In the genomic region with DNA sequence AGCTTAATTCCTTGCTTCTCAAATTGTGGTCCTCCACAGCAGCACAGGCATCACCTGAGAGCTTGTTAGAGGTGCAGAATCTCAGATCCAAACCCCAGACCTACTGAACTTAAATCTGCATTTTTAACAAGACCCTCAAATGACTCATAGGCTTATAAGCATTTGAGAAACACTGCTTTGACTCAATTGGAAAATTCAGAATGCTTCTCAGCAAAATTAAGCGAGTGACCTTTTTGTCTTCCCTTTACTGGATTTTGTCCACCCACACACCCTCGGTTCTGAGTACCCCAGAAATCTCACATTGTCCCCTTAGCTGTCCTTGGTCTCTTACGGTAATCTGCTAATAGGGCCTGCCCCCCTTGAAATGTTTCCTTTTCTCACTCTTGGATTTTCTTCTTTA, we compare ENCODE assay signal across 16 cellular contexts. TPM values are rescaled to one million over a fixed set of nuclear protein-coding genes. Genes with fewer than 3 reads are reported as not detected.
DNase-seq lines count a peak whose midpoint lies in the region; ATAC-seq and TF ChIP-seq lines count a peak whose summit lies in the region.
"Had no signal": no experiment of that assay in that cellular context is flagged by ENCODE, and none has a peak within 500 bp of the region (broad histone marks: within the 10 kb centered on the region; RNA-seq: fewer than 3 reads in every experiment).

No MANE protein-coding gene starts in this region.

- peaks cover 11% of the 10 kb centered on the region for H3K36me3 Mint-ChIP-seq in activated CD8-positive, alpha-beta T cell treated with anti-CD3 and anti-CD28 coated beads for 36 hours (ENCODE audit: low read depth)
- H3K36me3 Mint-ChIP-seq in activated CD8-positive, alpha-beta T cell treated with anti-CD3 and anti-CD28 coated beads, Interleukin-2, amount 10 ng/mL, durations not matched to agents 7 days and 5 days (ENCODE audit: low read depth), result peaks cover 69% of the 10 kb centered on the region
- no peaks in the 10 kb centered on the region for H3K36me3 Mint-ChIP-seq in T-helper 17 cell (ENCODE audit: low read depth)
- no peaks in the 10 kb centered on the region for H3K36me3 Mint-ChIP-seq in nephron (ENCODE audit: low read depth)
- H3K36me3 Mint-ChIP-seq in activated CD8-positive, alpha-beta memory T cell treated with anti-CD3 and anti-CD28 coated beads, Interleukin-2, amount 10 ng/mL, durations not matched to agents 7 days and 5 days, result peaks cover 65% of the 10 kb centered on the region
- H3K36me3 Mint-ChIP-seq: CD4-positive, alpha-beta memory T cell had no signal

- POLR2A ChIA-PET in activated CD8-positive, alpha-beta T cell treated with anti-CD3 and anti-CD28 coated beads for 36 hours (lab: Charles Lee), result no interaction called here
- POLR2A ChIA-PET in activated CD8-positive, alpha-beta T cell treated with anti-CD3 and anti-CD28 coated beads, Interleukin-2, amount 10 ng/mL, durations not matched to agents 7 days and 5 days (lab: Charles Lee), result interaction anchor here (0.6 kb wide), 1 partner anchor 323 kb away, joined by 3 read pairs; no protein-coding TSS in a partner anchor

- H3K27me3 Mint-ChIP-seq in activated CD8-positive, alpha-beta T cell treated with anti-CD3 and anti-CD28 coated beads for 36 hours, result no peaks in the 10 kb centered on the region
- H3K27me3 Mint-ChIP-seq in activated CD8-positive, alpha-beta T cell treated with anti-CD3 and anti-CD28 coated beads, Interleukin-2, amount 10 ng/mL, durations not matched to agents 7 days and 5 days (ENCODE audit: low read depth), result no peaks in the 10 kb centered on the region
- H3K27me3 Mint-ChIP-seq in T-helper 17 cell, result no peaks in the 10 kb centered on the region
- H3K27me3 Mint-ChIP-seq in nephron (ENCODE audit: low read depth), result no peaks in the 10 kb centered on the region
- H3K27me3 Mint-ChIP-seq in activated CD8-positive, alpha-beta memory T cell treated with anti-CD3 and anti-CD28 coated beads, Interleukin-2, amount 10 ng/mL, durations not matched to agents 7 days and 5 days, result no peaks in the 10 kb centered on the region

- CTCF ChIA-PET in activated CD8-positive, alpha-beta T cell treated with anti-CD3 and anti-CD28 coated beads for 36 hours (lab: Charles Lee), result interaction anchor here (1.3 kb wide), 1 partner anchor 17 kb away, joined by 6 read pairs; the partner anchor contains the start of gene CD80
- CTCF ChIA-PET in activated CD8-positive, alpha-beta T cell treated with anti-CD3 and anti-CD28 coated beads, Interleukin-2, amount 10 ng/mL, durations not matched to agents 7 days and 5 days (lab: Charles Lee), result interaction anchor here (1.0 to 1.5 kb wide), 2 partner anchors 15 to 18 kb away, joined by 4 to 5 read pairs; partner anchors contain the start of gene CD80
- CTCF ChIA-PET in activated CD8-positive, alpha-beta memory T cell treated with anti-CD3 and anti-CD28 coated beads, Interleukin-2, amount 10 ng/mL, durations not matched to agents 7 days and 5 days (lab: Charles Lee), result interaction anchor here (1.0 kb wide), 1 partner anchor 16 kb away, joined by 3 read pairs; no protein-coding TSS in a partner anchor

- intact Hi-C loops in activated CD8-positive, alpha-beta T cell treated with anti-CD3 and anti-CD28 coated beads for 36 hours (cut with micrococcal nuclease), result no loop called here

- H3K27ac Mint-ChIP-seq in activated CD8-positive, alpha-beta T cell treated with anti-CD3 and anti-CD28 coated beads for 36 hours, result peak overlapping the region; percentile 14
- no peak overlapping the region for H3K27ac Mint-ChIP-seq in activated CD8-positive, alpha-beta T cell treated with anti-CD3 and anti-CD28 coated beads, Interleukin-2, amount 10 ng/mL, durations not matched to agents 7 days and 5 days
- H3K27ac Mint-ChIP-seq in T-helper 17 cell, result peak overlapping the region; percentile 24
- H3K27ac Mint-ChIP-seq in nephron, result peak overlapping the region; percentile 86 to 93 (median 91)
- no peak overlapping the region for H3K27ac Mint-ChIP-seq in activated CD8-positive, alpha-beta memory T cell treated with anti-CD3 and anti-CD28 coated beads, Interleukin-2, amount 10 ng/mL, durations not matched to agents 7 days and 5 days

- H3K4me3 Mint-ChIP-seq in activated CD8-positive, alpha-beta T cell treated with anti-CD3 and anti-CD28 coated beads for 36 hours, result no peak overlapping the region
- no peak overlapping the region for H3K4me3 Mint-ChIP-seq in activated CD8-positive, alpha-beta T cell treated with anti-CD3 and anti-CD28 coated beads, Interleukin-2, amount 10 ng/mL, durations not matched to agents 7 days and 5 days
- H3K4me3 Mint-ChIP-seq in T-helper 17 cell (no peak overlapping the region), nephron (no peak overlapping the region)
- H3K4me3 Mint-ChIP-seq in activated CD8-positive, alpha-beta memory T cell treated with anti-CD3 and anti-CD28 coated beads, Interleukin-2, amount 10 ng/mL, durations not matched to agents 7 days and 5 days, result no peak overlapping the region
- H3K4me3 Mint-ChIP-seq: CD4-positive, alpha-beta memory T cell had no signal

- no peak for TF ChIP-seq CTCF in activated CD8-positive, alpha-beta T cell treated with anti-CD3 and anti-CD28 coated beads for 36 hours (IDR thresholded peaks at IDR 0.05)
- TF ChIP-seq CTCF in nephron (IDR thresholded peaks at IDR 0.05; ENCODE audit: unreplicated experiment in 3 of 3), result no peak

- DNase-seq in activated CD8-positive, alpha-beta T cell treated with anti-CD3 and anti-CD28 coated beads for 36 hours, result peak; percentile 40
- DNase-seq in activated CD8-positive, alpha-beta T cell treated with anti-CD3 and anti-CD28 coated beads, Interleukin-2, amount 10 ng/mL, durations not matched to agents 7 days and 5 days, result no peak
- no peak for DNase-seq in T-helper 17 cell
- DNase-seq in AML-193 (lab: John Stamatoyannopoulos, UW), result no peak
- DNase-seq in activated CD8-positive, alpha-beta memory T cell treated with anti-CD3 and anti-CD28 coated beads, Interleukin-2, amount 10 ng/mL, durations not matched to agents 7 days and 5 days, result no peak
- DNase-seq: CD4-positive, alpha-beta memory T cell; DND-41; NCI-H1105; NCI-H1694; NCI-H524 had no signal

- peak; percentile 65 for ATAC-seq in activated CD8-positive, alpha-beta T cell treated with anti-CD3 and anti-CD28 coated beads for 36 hours
- ATAC-seq in activated CD8-positive, alpha-beta T cell treated with anti-CD3 and anti-CD28 coated beads, Interleukin-2, amount 10 ng/mL, durations not matched to agents 7 days and 5 days, result no peak
- no peak for ATAC-seq in T-helper 17 cell
- ATAC-seq in HG03196 (IDR thresholded peaks at IDR 0.05; ENCODE audit: unreplicated experiment), result no peak
- no peak for ATAC-seq in activated CD8-positive, alpha-beta memory T cell treated with anti-CD3 and anti-CD28 coated beads, Interleukin-2, amount 10 ng/mL, durations not matched to agents 7 days and 5 days
- no peak for ATAC-seq in GM19035 (IDR thresholded peaks at IDR 0.05; ENCODE audit: unreplicated experiment)
- ATAC-seq: Panc1 had no signal

- H3K4me1 Mint-ChIP-seq in activated CD8-positive, alpha-beta T cell treated with anti-CD3 and anti-CD28 coated beads for 36 hours (ENCODE audit: low read depth), result peaks cover 20% of the 10 kb centered on the region
- H3K4me1 Mint-ChIP-seq in activated CD8-positive, alpha-beta T cell treated with anti-CD3 and anti-CD28 coated beads, Interleukin-2, amount 10 ng/mL, durations not matched to agents 7 days and 5 days (ENCODE audit: low read depth), result peaks cover 5% of the 10 kb centered on the region
- no peaks in the 10 kb centered on the region for H3K4me1 Mint-ChIP-seq in T-helper 17 cell
- H3K4me1 Mint-ChIP-seq in nephron, result no peaks in the 10 kb centered on the region
- peaks cover 14% of the 10 kb centered on the region for H3K4me1 Mint-ChIP-seq in activated CD8-positive, alpha-beta memory T cell treated with anti-CD3 and anti-CD28 coated beads, Interleukin-2, amount 10 ng/mL, durations not matched to agents 7 days and 5 days
- H3K4me1 Mint-ChIP-seq: CD4-positive, alpha-beta memory T cell had no signal

- H3K9me3 ChIP-seq in T-helper 17 cell (ENCODE audit: control insufficient read depth, low read length, poor library complexity, severe bottlenecking), result no peaks in the 10 kb centered on the region

- H3K9me3 Mint-ChIP-seq in activated CD8-positive, alpha-beta T cell treated with anti-CD3 and anti-CD28 coated beads for 36 hours, result no peaks in the 10 kb centered on the region
- no peaks in the 10 kb centered on the region for H3K9me3 Mint-ChIP-seq in activated CD8-positive, alpha-beta T cell treated with anti-CD3 and anti-CD28 coated beads, Interleukin-2, amount 10 ng/mL, durations not matched to agents 7 days and 5 days (ENCODE audit: insufficient read depth)
- H3K9me3 Mint-ChIP-seq in nephron, result no peaks in the 10 kb centered on the region
- H3K9me3 Mint-ChIP-seq in activated CD8-positive, alpha-beta memory T cell treated with anti-CD3 and anti-CD28 coated beads, Interleukin-2, amount 10 ng/mL, durations not matched to agents 7 days and 5 days (ENCODE audit: low read depth), result no peaks in the 10 kb centered on the region
- H3K9me3 Mint-ChIP-seq: CD4-positive, alpha-beta memory T cell had no signal

RNA-seq across cellular contexts. Expression of gene CD80, which starts 17.9 kb away (rescaled TPM):
- total RNA-seq in activated CD8-positive, alpha-beta T cell treated with anti-CD3 and anti-CD28 coated beads for 36 hours, result 10 to 100 TPM in 1 of 2 experiments, 1 to 10 TPM in 1; 7.1 to 10.2 TPM
- 10 to 100 TPM; 19.1 to 20.2 TPM for total RNA-seq in activated CD8-positive, alpha-beta T cell treated with anti-CD3 and anti-CD28 coated beads, Interleukin-2, amount 10 ng/mL, durations not matched to agents 7 days and 5 days
- total RNA-seq in T-helper 17 cell, result 10 to 100 TPM; 13.9 to 14.1 TPM
- total RNA-seq in activated CD8-positive, alpha-beta memory T cell treated with anti-CD3 and anti-CD28 coated beads, Interleukin-2, amount 10 ng/mL, durations not matched to agents 7 days and 5 days, result 10 to 100 TPM; 22.5 to 47.0 TPM
- total RNA-seq: LHCN-M2, SK-MEL-5 had no signal

RNA-seq across cellular contexts. Expression of gene ADPRH, which starts 37.7 kb away (rescaled TPM):
- total RNA-seq in activated CD8-positive, alpha-beta T cell treated with anti-CD3 and anti-CD28 coated beads for 36 hours, result 1 to 10 TPM; 5.7 to 5.9 TPM
- 1 to 10 TPM; 3.2 to 3.8 TPM for total RNA-seq in activated CD8-positive, alpha-beta T cell treated with anti-CD3 and anti-CD28 coated beads, Interleukin-2, amount 10 ng/mL, durations not matched to agents 7 days and 5 days
- 1 to 10 TPM; 3.6 to 3.7 TPM for total RNA-seq in T-helper 17 cell
- total RNA-seq in activated CD8-positive, alpha-beta memory T cell treated with anti-CD3 and anti-CD28 coated beads, Interleukin-2, amount 10 ng/mL, durations not matched to agents 7 days and 5 days, result 10 to 100 TPM in 1 of 2 experiments, 1 to 10 TPM in 1; 6.1 to 19.3 TPM

RNA-seq across cellular contexts. Expression of gene TIMMDC1, which starts 43.2 kb away (rescaled TPM):
- total RNA-seq in activated CD8-positive, alpha-beta T cell treated with anti-CD3 and anti-CD28 coated beads for 36 hours, result 100 to 1,000 TPM; 105 TPM
- 10 to 100 TPM; 78.1 to 79.8 TPM for total RNA-seq in activated CD8-positive, alpha-beta T cell treated with anti-CD3 and anti-CD28 coated beads, Interleukin-2, amount 10 ng/mL, durations not matched to agents 7 days and 5 days
- total RNA-seq in T-helper 17 cell, result 10 to 100 TPM; 26.9 to 29.5 TPM
- total RNA-seq in activated CD8-positive, alpha-beta memory T cell treated with anti-CD3 and anti-CD28 coated beads, Interleukin-2, amount 10 ng/mL, durations not matched to agents 7 days and 5 days, result 10 to 100 TPM; 69.8 to 82.8 TPM

RNA-seq across cellular contexts. Expression of gene PLA1A, which starts 56.1 kb away (rescaled TPM):
- total RNA-seq in activated CD8-positive, alpha-beta T cell treated with anti-CD3 and anti-CD28 coated beads for 36 hours, result not detected
- not detected for total RNA-seq in activated CD8-positive, alpha-beta T cell treated with anti-CD3 and anti-CD28 coated beads, Interleukin-2, amount 10 ng/mL, durations not matched to agents 7 days and 5 days
- under 1 TPM in 1 of 2 donors, not detected in 1; 0.45 TPM for total RNA-seq in T-helper 17 cell
- under 1 TPM in 1 of 2 experiments, not detected in 1; 0.68 TPM for total RNA-seq in activated CD8-positive, alpha-beta memory T cell treated with anti-CD3 and anti-CD28 coated beads, Interleukin-2, amount 10 ng/mL, durations not matched to agents 7 days and 5 days
- total RNA-seq: CD4-positive, alpha-beta memory T cell; LHCN-M2 had no signal

Comparison
In these comparisons a context has a peak if more than half of its experiments do, and no peak if none do; other contexts are left out.
1. H3K27ac Mint-ChIP-seq: peak in activated CD8-positive, alpha-beta T cell treated with anti-CD3 and anti-CD28 coated beads for 36 hours (single experiment), T-helper 17 cell (single experiment) and nephron (3 of 3); none in activated CD8-positive, alpha-beta T cell treated with anti-CD3 and anti-CD28 coated beads, Interleukin-2, amount 10 ng/mL, durations not matched to agents 7 days and 5 days (single experiment) and activated CD8-positive, alpha-beta memory T cell treated with anti-CD3 and anti-CD28 coated beads, Interleukin-2, amount 10 ng/mL, durations not matched to agents 7 days and 5 days (single experiment).